ENCODE assay signal across 21 cellular contexts in genomic region chr4:40243390-40243948, GRCh38. TPM values are rescaled to one million over a fixed set of nuclear protein-coding genes. Genes with fewer than 3 reads are reported as not detected.
A peak's percentile ranks its signal among the peaks of the same experiment; 100 is the strongest.
DNase-seq lines count a peak whose midpoint lies in the region; ATAC-seq and TF ChIP-seq lines count a peak whose summit lies in the region.
"Had no signal": no experiment of that assay in that cellular context is flagged by ENCODE, and none has a peak within 500 bp of the region (broad histone marks: within the 10 kb centered on the region; RNA-seq: fewer than 3 reads in every experiment).

No MANE protein-coding gene starts in this region.

- H3K36me3 ChIP-seq in CD8-positive, alpha-beta memory T cell (ENCODE audit: insufficient read depth, low read length): peaks cover 31% of the 10 kb centered on the region
- H3K36me3 ChIP-seq: colonic mucosa, MG63, tibial nerve had no signal

- peak overlapping the region; percentile 83 for H3K4me3 Mint-ChIP-seq in activated CD4-positive, alpha-beta T cell treated with anti-CD3 and anti-CD28 coated beads, Interleukin-2, amount 10 ng/mL, durations not matched to agents 24 days and 14 days
- H3K4me3 Mint-ChIP-seq in CD8-positive, alpha-beta memory T cell: peak overlapping the region; percentile 70 to 92 (median 77)
- H3K4me3 Mint-ChIP-seq in activated T-helper 17 cell treated with anti-CD3 and anti-CD28 coated beads, Interleukin-2, amount 50 U/mL, for 72 hours: peak overlapping the region; percentile 85
- H3K4me3 Mint-ChIP-seq in naive thymus-derived CD8-positive, alpha-beta T cell: peak overlapping the region; percentile 60 to 91 (median 80)
- H3K4me3 Mint-ChIP-seq: brain, nephron had no signal

- CTCF ChIA-PET in CD8-positive, alpha-beta memory T cell (lab: Charles Lee): interaction anchor here (1.1 to 5.0 kb wide), 6 partner anchors 15 to 187 kb away, joined by 3 to 66 read pairs (median 6); partner anchors contain the start of genes N4BP2 and RHOH

- no peak for TF ChIP-seq CTCF in GM20000 (IDR thresholded peaks at IDR 0.05; ENCODE audit: extremely low read depth, missing control alignments)

- peaks cover 73% of the 10 kb centered on the region for H3K36me3 Mint-ChIP-seq in activated CD4-positive, alpha-beta T cell treated with anti-CD3 and anti-CD28 coated beads, Interleukin-2, amount 10 ng/mL, durations not matched to agents 24 days and 14 days (ENCODE audit: low read depth)
- H3K36me3 Mint-ChIP-seq in CD8-positive, alpha-beta memory T cell: peaks cover 29 to 75% (median 29%) of the 10 kb centered on the region in 3 donors
- H3K36me3 Mint-ChIP-seq in activated T-helper 17 cell treated with anti-CD3 and anti-CD28 coated beads, Interleukin-2, amount 50 U/mL, for 72 hours (ENCODE audit: low read depth): peaks cover 87% of the 10 kb centered on the region
- H3K36me3 Mint-ChIP-seq in naive thymus-derived CD8-positive, alpha-beta T cell: peaks cover 16 to 73% (median 40%) of the 10 kb centered on the region in 3 donors
- H3K36me3 Mint-ChIP-seq: brain had no signal

- peak overlapping the region; percentile 97 for H3K27ac Mint-ChIP-seq in activated CD4-positive, alpha-beta T cell treated with anti-CD3 and anti-CD28 coated beads, Interleukin-2, amount 10 ng/mL, durations not matched to agents 24 days and 14 days
- peak overlapping the region; percentile 93 to 100 (median 96) for H3K27ac Mint-ChIP-seq in CD8-positive, alpha-beta memory T cell
- peak overlapping the region; percentile 84 for H3K27ac Mint-ChIP-seq in activated T-helper 17 cell treated with anti-CD3 and anti-CD28 coated beads, Interleukin-2, amount 50 U/mL, for 72 hours
- peak overlapping the region; percentile 94 to 98 (median 96) for H3K27ac Mint-ChIP-seq in naive thymus-derived CD8-positive, alpha-beta T cell
- H3K27ac Mint-ChIP-seq: brain, nephron had no signal

- H3K9me3 Mint-ChIP-seq in activated CD4-positive, alpha-beta T cell treated with anti-CD3 and anti-CD28 coated beads, Interleukin-2, amount 10 ng/mL, durations not matched to agents 24 days and 14 days: no peaks in the 10 kb centered on the region
- H3K9me3 Mint-ChIP-seq in CD8-positive, alpha-beta memory T cell: no peaks in the 10 kb centered on the region
- no peaks in the 10 kb centered on the region for H3K9me3 Mint-ChIP-seq in activated T-helper 17 cell treated with anti-CD3 and anti-CD28 coated beads, Interleukin-2, amount 50 U/mL, for 72 hours
- no peaks in the 10 kb centered on the region for H3K9me3 Mint-ChIP-seq in naive thymus-derived CD8-positive, alpha-beta T cell
- H3K9me3 Mint-ChIP-seq: nephron had no signal

- H3K4me1 ChIP-seq in CD8-positive, alpha-beta memory T cell (ENCODE audit: insufficient read depth, low read length): peaks cover 95% of the 10 kb centered on the region
- H3K4me1 ChIP-seq: colonic mucosa had no signal

- H3K4me3 ChIP-seq in CD8-positive, alpha-beta memory T cell (ENCODE audit: low read length): peak overlapping the region; percentile 15
- H3K4me3 ChIP-seq: colonic mucosa, MG63, tibial nerve had no signal

- DNase-seq in activated CD4-positive, alpha-beta T cell treated with anti-CD3 and anti-CD28 coated beads, Interleukin-2, amount 10 ng/mL, durations not matched to agents 24 days and 14 days: peak; percentile 70
- no peak for DNase-seq in activated CD4-positive, alpha-beta T cell treated with anti-CD3 and anti-CD28 coated beads, Interleukin-2, amount 50 U/mL, for 1 hour
- DNase-seq in CD8-positive, alpha-beta memory T cell: peak in 2 of 5 donors; percentile 43 to 70
- peak in 1 of 10 donors; percentile 53 for DNase-seq in naive thymus-derived CD8-positive, alpha-beta T cell
- DNase-seq in GM20000 (ENCODE audit: low spot score): no peak
- DNase-seq in NCI-H1105 treated with DMSO at 0.1 percent for 48 hours (lab: John Stamatoyannopoulos, UW): no peak
- DNase-seq in left colon: no peak
- DNase-seq: activated gamma-delta T cell treated with Interleukin-2 at 50 U/mL for 16 hours, colonic mucosa, DMS79, mammary epithelial cell, MG63, NCI-H1694 had no signal

- POLR2A ChIA-PET in CD8-positive, alpha-beta memory T cell (lab: Charles Lee): interaction anchor here (0.9 to 1.5 kb wide), 4 partner anchors 36 to 65 kb away, joined by 3 to 4 read pairs (median 4); no protein-coding TSS in a partner anchor
- POLR2A ChIA-PET in naive thymus-derived CD8-positive, alpha-beta T cell (lab: Charles Lee): interaction anchor here (0.6 to 5.1 kb wide), 19 partner anchors 10 to 65 kb away, joined by 3 to 79 read pairs (median 5); partner anchors contain the start of gene RHOH

- intact Hi-C loops in activated CD4-positive, alpha-beta T cell treated with anti-CD3 and anti-CD28 coated beads, Interleukin-2, amount 10 ng/mL, durations not matched to agents 24 days and 14 days (cut with micrococcal nuclease): loop anchor here (5.0 kb wide), 1 partner anchor 186 kb away; the partner anchor contains the start of gene N4BP2
- intact Hi-C loops in left colon (cut with DNase I, micrococcal nuclease): no loop called here

- H3K9me3 ChIP-seq in CD8-positive, alpha-beta memory T cell (ENCODE audit: low read length): no peaks in the 10 kb centered on the region
- H3K9me3 ChIP-seq: colonic mucosa, MG63, tibial nerve had no signal

- H3K27me3 ChIP-seq in CD8-positive, alpha-beta memory T cell (ENCODE audit: insufficient read depth, low read length, poor library complexity, severe bottlenecking): no peaks in the 10 kb centered on the region
- H3K27me3 ChIP-seq: colonic mucosa, MG63, tibial nerve had no signal

- no peaks in the 10 kb centered on the region for H3K27me3 Mint-ChIP-seq in activated CD4-positive, alpha-beta T cell treated with anti-CD3 and anti-CD28 coated beads, Interleukin-2, amount 10 ng/mL, durations not matched to agents 24 days and 14 days
- H3K27me3 Mint-ChIP-seq in CD8-positive, alpha-beta memory T cell: no peaks in the 10 kb centered on the region
- H3K27me3 Mint-ChIP-seq in activated T-helper 17 cell treated with anti-CD3 and anti-CD28 coated beads, Interleukin-2, amount 50 U/mL, for 72 hours: no peaks in the 10 kb centered on the region
- no peaks in the 10 kb centered on the region for H3K27me3 Mint-ChIP-seq in naive thymus-derived CD8-positive, alpha-beta T cell

- H3K4me1 Mint-ChIP-seq in activated CD4-positive, alpha-beta T cell treated with anti-CD3 and anti-CD28 coated beads, Interleukin-2, amount 10 ng/mL, durations not matched to agents 24 days and 14 days: peaks cover 78% of the 10 kb centered on the region
- peaks cover 83 to 96% (median 94%) of the 10 kb centered on the region in 3 donors for H3K4me1 Mint-ChIP-seq in CD8-positive, alpha-beta memory T cell
- H3K4me1 Mint-ChIP-seq in activated T-helper 17 cell treated with anti-CD3 and anti-CD28 coated beads, Interleukin-2, amount 50 U/mL, for 72 hours: peaks cover 62% of the 10 kb centered on the region
- peaks cover 52 to 90% (median 88%) of the 10 kb centered on the region in 4 donors for H3K4me1 Mint-ChIP-seq in naive thymus-derived CD8-positive, alpha-beta T cell
- H3K4me1 Mint-ChIP-seq: nephron had no signal

- no peak for ATAC-seq in activated T-helper 17 cell treated with anti-CD3 and anti-CD28 coated beads, Interleukin-2, amount 50 U/mL, for 72 hours (replicated peaks)
- no peak for ATAC-seq in naive thymus-derived CD8-positive, alpha-beta T cell
- ATAC-seq in left colon: no peak
- ATAC-seq: SK-N-SH treated with all-trans-retinoic acid at 6 μM for 48 hours had no signal

- H3K27ac ChIP-seq in CD8-positive, alpha-beta memory T cell (ENCODE audit: low read depth, low read length): peak overlapping the region; percentile 1
- H3K27ac ChIP-seq: C4-2B, colonic mucosa, tibial nerve had no signal

RNA-seq across cellular contexts. Expression of gene RHOH, which starts 46.6 kb away (rescaled TPM):
- 98.1 and 107 TPM in 2 replicates for total RNA-seq in activated CD4-positive, alpha-beta T cell treated with anti-CD3 and anti-CD28 coated beads, Interleukin-2, amount 10 ng/mL, durations not matched to agents 24 days and 14 days
- 100 to 1,000 TPM; 148 TPM for total RNA-seq in CD8-positive, alpha-beta memory T cell
- 262 TPM for polyA plus RNA-seq in CD8-positive, alpha-beta memory T cell
- total RNA-seq in activated T-helper 17 cell treated with anti-CD3 and anti-CD28 coated beads, Interleukin-2, amount 50 U/mL, for 72 hours: 100 to 1,000 TPM; 107 to 117 TPM
- 100 to 1,000 TPM; 233 to 249 TPM for total RNA-seq in naive thymus-derived CD8-positive, alpha-beta T cell
- 100 to 1,000 TPM; 328 to 416 (median 383) TPM for polyA plus RNA-seq in naive thymus-derived CD8-positive, alpha-beta T cell
- total RNA-seq in left colon: 1 to 10 TPM; 2.8 to 4.2 TPM
- total RNA-seq: A172, endothelial cell of umbilical vein, mammary epithelial cell had no signal
- polyA plus RNA-seq: endothelial cell of umbilical vein, mammary epithelial cell had no signal

Comparison
In these comparisons a context has a peak if more than half of its experiments do, and no peak if none do; other contexts are left out.
1. RNA of gene RHOH, which starts 46.6 kb away (total RNA-seq): 233 to 249 TPM in naive thymus-derived CD8-positive, alpha-beta T cell, 148 TPM in CD8-positive, alpha-beta memory T cell, 107 to 117 TPM in activated T-helper 17 cell treated with anti-CD3 and anti-CD28 coated beads, Interleukin-2, amount 50 U/mL, for 72 hours and 98.1 to 107 TPM in activated CD4-positive, alpha-beta T cell treated with anti-CD3 and anti-CD28 coated beads, Interleukin-2, amount 10 ng/mL, durations not matched to agents 24 days and 14 days; 2.8 to 4.2 TPM in left colon; every median in the first group is over 10 times any median in the second.
2. Peak in every context shown above with its lines, with median percentiles within 50 percentile points of each other: H3K27ac Mint-ChIP-seq and H3K4me3 Mint-ChIP-seq.